Comparison of ENCODE assay signal across 24 cellular contexts in genomic region chr11:106017088-106017487, GRCh38. TPM values are rescaled to one million over a fixed set of nuclear protein-coding genes. Genes with fewer than 3 reads are reported as not detected.
DNase-seq lines count a peak whose midpoint lies in the region; ATAC-seq, FAIRE-seq and TF ChIP-seq lines count a peak whose summit lies in the region.
"Had no signal": no experiment of that assay in that cellular context is flagged by ENCODE, and none has a peak within 500 bp of the region (broad histone marks: within the 10 kb centered on the region; RNA-seq: fewer than 3 reads in every experiment).

No MANE protein-coding gene starts in this region.

- H3K27me3 ChIP-seq in DND-41 (ENCODE audit: insufficient read depth, low read length, poor library complexity) (no peaks in the 10 kb centered on the region), Loucy (ENCODE audit: insufficient read depth, low read length, poor library complexity, severe bottlenecking) (no peaks in the 10 kb centered on the region), endocrine pancreas (ENCODE audit: control insufficient read depth, insufficient read depth, low read length) (no peaks in the 10 kb centered on the region), pancreas (no peaks in the 10 kb centered on the region)
- H3K27me3 ChIP-seq: SJSA1 had no signal

- peak overlapping the region; percentile 48; the same call in 1 of the 2 replicates for H3K4me2 ChIP-seq in DND-41 (ENCODE audit: insufficient read depth, low read length)
- H3K4me2 ChIP-seq in Loucy (ENCODE audit: low read depth, low read length, poor library complexity, severe bottlenecking) = peak overlapping the region; percentile 84
- H3K4me2 ChIP-seq: KMS-11 had no signal

- H3K4me3 ChIP-seq in DND-41 (ENCODE audit: low read depth in 1 of 2, low read length in 2 of 2) (no peak overlapping the region), Loucy (ENCODE audit: low read length, poor library complexity, severe bottlenecking) (peak overlapping the region; percentile 96), endocrine pancreas (ENCODE audit: control insufficient read depth, insufficient read depth, low read length) (peak overlapping the region; percentile 14), pancreas (no peak overlapping the region)
- H3K4me3 ChIP-seq: SJSA1 had no signal

- FAIRE-seq in pancreas (lab: Jason Lieb, UNC) = no peak

- ATAC-seq in DND-41 (ENCODE audit: insufficient read depth, low read depth) (no peak), SK-N-SH treated with all-trans-retinoic acid at 6 μM for 48 hours (no peak), pancreas (no peak)
- ATAC-seq: Right ventricle myocardium inferior had no signal

- no peak for DNase-seq in DND-41
- no peak for DNase-seq in stimulated activated CD4-positive, alpha-beta T cell treated with anti-CD3 and anti-CD28 coated beads, Interleukin-2, amount 100 ng/mL, for 24 hours
- no peak for DNase-seq in cardiac septum (ENCODE audit: low spot score)
- DNase-seq in pancreas = no peak
- DNase-seq: Calu3; CD8-positive, alpha-beta memory T cell; DMS53; EL; H7; MV-4-11; NCI-H1105 treated with DMSO at 0.1 percent for 48 hours; NCI-H1694; NCI-H2081 treated with DMSO at 0.1 percent for 48 hours; NCI-H510A; NCI-H748 treated with DMSO at 0.1 percent for 48 hours had no signal

- H4K20me1 ChIP-seq in DND-41 (ENCODE audit: insufficient read depth, low read length) (0 out of 2 replicates have a peak, but pooled peaks cover 7% of the 10 kb centered on the region), Loucy (ENCODE audit: insufficient read depth, low read length, poor library complexity, severe bottlenecking) (peaks cover 67% of the 10 kb centered on the region)

- no peaks in the 10 kb centered on the region for H3F3A ChIP-seq in Loucy (ENCODE audit: low read depth)

- H2AFZ ChIP-seq in DND-41 (ENCODE audit: low read depth, low read length) (no peak overlapping the region), Loucy (ENCODE audit: low read length) (no peak overlapping the region)

- no peaks in the 10 kb centered on the region for H3K9me3 ChIP-seq in DND-41 (ENCODE audit: insufficient read depth, low read length, severe bottlenecking)
- no peaks in the 10 kb centered on the region for H3K9me3 ChIP-seq in Loucy (ENCODE audit: insufficient read depth, low read depth, low read length)
- no peaks in the 10 kb centered on the region for H3K9me3 ChIP-seq in endocrine pancreas (ENCODE audit: control insufficient read depth, low read length)
- H3K9me3 ChIP-seq in pancreas = no peaks in the 10 kb centered on the region
- H3K9me3 ChIP-seq: SJSA1 had no signal

- WGBS in pancreas, 2 donors = 86 to 89% methylated on average over 2 of the region's 2 CpGs

- H3K9ac ChIP-seq in DND-41 (ENCODE audit: low read depth, low read length) (no peak overlapping the region), Loucy (ENCODE audit: low read depth, low read length, poor library complexity, severe bottlenecking) (peak overlapping the region; percentile 14), endocrine pancreas (ENCODE audit: control insufficient read depth, insufficient read depth, low read length) (no peak overlapping the region)
- H3K9ac ChIP-seq: KMS-11 had no signal

- H3K79me2 ChIP-seq in DND-41 (ENCODE audit: insufficient read depth, low read length) (peaks cover 97% of the 10 kb centered on the region), Loucy (ENCODE audit: insufficient read depth, low read length) (peaks cover 89% of the 10 kb centered on the region)

- H3K4me1 ChIP-seq in DND-41 (ENCODE audit: insufficient read depth, low read length) = peaks cover 53% of the 10 kb centered on the region
- peaks cover 66% of the 10 kb centered on the region for H3K4me1 ChIP-seq in Loucy (ENCODE audit: insufficient read depth, low read length, poor library complexity, severe bottlenecking)
- H3K4me1 ChIP-seq in endocrine pancreas (ENCODE audit: control insufficient read depth, insufficient read depth, low read length) = peaks cover 40% of the 10 kb centered on the region
- peaks cover 10 to 26% (median 20%) of the 10 kb centered on the region in 3 donors for H3K4me1 ChIP-seq in pancreas

- intact Hi-C loops in cardiac septum (cut with DNase I) (no loop called here), pancreas (cut with DNase I) (no loop called here)

- peaks cover 10% of the 10 kb centered on the region for H3K36me3 ChIP-seq in DND-41 (ENCODE audit: insufficient read depth, low read length)
- no peaks in the 10 kb centered on the region for H3K36me3 ChIP-seq in Loucy (ENCODE audit: insufficient read depth, low read length)
- no peaks in the 10 kb centered on the region for H3K36me3 ChIP-seq in endocrine pancreas (ENCODE audit: control insufficient read depth, insufficient read depth, low read length)
- H3K36me3 ChIP-seq in pancreas = no peaks in the 10 kb centered on the region
- H3K36me3 ChIP-seq: SJSA1 had no signal

- H3K9me2 ChIP-seq in Loucy (replicated peaks; ENCODE audit: low read depth, low read length) = no peaks in the 10 kb centered on the region

- H3K27ac ChIP-seq in DND-41 (ENCODE audit: low read length) (no peak overlapping the region), angular gyrus (ENCODE audit: low read depth, low read length) (peak overlapping the region; percentile 71), pancreas (no peak overlapping the region)
- H3K27ac ChIP-seq: C4-2B, HL-60, KMS-11, SJSA1 had no signal

- TF ChIP-seq CTCF in DND-41 (IDR thresholded peaks at IDR 0.05; ENCODE audit: borderline replicate concordance, extremely low read depth, low read length, poor library complexity, severe bottlenecking) (no peak), Loucy (conservative IDR thresholded peaks at IDR 0.05; ENCODE audit: low read length) (no peak), pancreas (IDR thresholded peaks at IDR 0.05) (no peak)

TF ChIP-seq in SK-N-SH treated with all-trans-retinoic acid at 6 μM for 48 hours, 23 proteins besides CTCF, POLR2A, EP300 and RAD21:
- no peak for TF ChIP-seq ARNTL (CRISPR knock-in tag; IDR thresholded peaks at IDR 0.05; ENCODE audit: borderline replicate concordance, low read depth)
- no peak for TF ChIP-seq PPARA (CRISPR knock-in tag; IDR thresholded peaks at IDR 0.05; ENCODE audit: borderline replicate concordance)
- no peak for TF ChIP-seq ZNF565 (CRISPR knock-in tag; conservative IDR thresholded peaks at IDR 0.05; ENCODE audit: low read depth)
- no peak for TF ChIP-seq GLIS3 (CRISPR knock-in tag; IDR thresholded peaks at IDR 0.05)
- TF ChIP-seq ZC3H10 (CRISPR knock-in tag; IDR thresholded peaks at IDR 0.05) = no peak
- TF ChIP-seq TCF4 (CRISPR knock-in tag; IDR thresholded peaks at IDR 0.05; ENCODE audit: borderline replicate concordance) = no peak
- no peak for TF ChIP-seq OSR1 (CRISPR knock-in tag; IDR thresholded peaks at IDR 0.05)
- TF ChIP-seq CREB5 (CRISPR knock-in tag; IDR thresholded peaks at IDR 0.05; ENCODE audit: low read depth) = no peak
- no peak for TF ChIP-seq ISL1 (CRISPR knock-in tag; IDR thresholded peaks at IDR 0.05)
- TF ChIP-seq TOX (CRISPR knock-in tag; IDR thresholded peaks at IDR 0.05; ENCODE audit: borderline replicate concordance) = no peak
- no peak for TF ChIP-seq ESRRG (CRISPR knock-in tag; IDR thresholded peaks at IDR 0.05)
- TF ChIP-seq ZNF8 (CRISPR knock-in tag; IDR thresholded peaks at IDR 0.05) = no peak
- no peak for TF ChIP-seq CSRNP3 (CRISPR knock-in tag; IDR thresholded peaks at IDR 0.05)
- no peak for TF ChIP-seq BACH2 (CRISPR knock-in tag; IDR thresholded peaks at IDR 0.05; ENCODE audit: borderline replicate concordance)

RNA-seq across cellular contexts. Expression of gene MSANTD4, which starts 5.0 kb away (rescaled TPM):
- total RNA-seq in cardiac septum (22.8 TPM), pancreas (1 to 10 TPM; 4.0 to 8.6 (median 7.5) TPM)
- polyA plus RNA-seq in pancreas = 1 to 10 TPM; 3.8 to 7.6 TPM

Comparison
In these comparisons a context has a peak if more than half of its experiments do, and no peak if none do; other contexts are left out.
1. H3K4me3 ChIP-seq: peak in Loucy (single experiment) and endocrine pancreas (single experiment); none in DND-41 (0 of 2) and pancreas (0 of 4).